ENCODE assay signal across 9 cellular contexts in the genomic region with DNA sequence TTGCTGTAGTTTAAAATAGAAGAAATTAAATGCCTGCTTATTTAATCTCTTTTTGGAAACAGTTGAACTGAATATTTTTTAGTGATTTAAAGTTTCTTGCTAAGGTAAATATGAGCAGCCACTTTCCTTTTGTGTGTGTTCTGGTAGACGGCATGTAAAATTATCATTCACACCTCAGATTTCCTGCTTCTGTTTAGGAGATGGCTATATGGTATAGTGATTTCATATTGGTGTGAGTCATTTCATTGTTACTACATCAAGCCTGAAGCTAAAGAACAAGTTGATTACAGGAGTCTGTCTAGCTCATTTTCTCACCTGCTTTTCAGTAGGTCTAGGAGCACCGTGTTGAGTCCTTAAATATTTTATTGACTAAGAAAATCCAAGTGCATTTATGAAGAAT. TPM values are rescaled to one million over a fixed set of nuclear protein-coding genes. Genes with fewer than 3 reads are reported as not detected.
DNase-seq lines count a peak whose midpoint lies in the region; ATAC-seq, FAIRE-seq and TF ChIP-seq lines count a peak whose summit lies in the region.
"Had no signal": no experiment of that assay in that cellular context is flagged by ENCODE, and none has a peak within 500 bp of the region (broad histone marks: within the 10 kb centered on the region; RNA-seq: fewer than 3 reads in every experiment).

No MANE protein-coding gene starts in this region.

- H3K27me3 Mint-ChIP-seq in osteocyte (ENCODE audit: unreplicated experiment): no peaks in the 10 kb centered on the region

- peaks cover 45% of the 10 kb centered on the region for H3K4me1 Mint-ChIP-seq in osteocyte (ENCODE audit: unreplicated experiment)

- H3K36me3 Mint-ChIP-seq in osteocyte (ENCODE audit: unreplicated experiment): no peaks in the 10 kb centered on the region

- ATAC-seq in GM12878 (peak; percentile 47), HG03565 (IDR thresholded peaks at IDR 0.05; ENCODE audit: unreplicated experiment) (no peak)

- H3K4me3 Mint-ChIP-seq in osteocyte (ENCODE audit: unreplicated experiment): peak overlapping the region; percentile 59

- CTCF ChIA-PET in GM12878 (lab: Yijun Ruan, JAX): interaction anchor here (0.8 to 2.6 kb wide), 5 partner anchors 8 to 82 kb away, joined by 3 to 11 read pairs (median 5); no protein-coding TSS in a partner anchor

- FAIRE-seq in GM12892 (lab: Jason Lieb, UNC) (peak; percentile 76), GM12878 (lab: Jason Lieb, UNC) (peak; percentile 84)

- TSS peak; percentile 17 for BruUV-seq in GM12878 (replicated peaks; lab: Mats Ljungman, UMichigan)

- peaks cover 79% of the 10 kb centered on the region for H3K79me2 ChIP-seq in Karpas-422 (ENCODE audit: low read length)
- peaks cover 79% of the 10 kb centered on the region for H3K79me2 ChIP-seq in GM12878 (ENCODE audit: control insufficient read depth, insufficient read depth, low read length)

- H3K9me3 ChIP-seq in Karpas-422 (ENCODE audit: low read length) (no peaks in the 10 kb centered on the region), GM12878 (replicated peaks; ENCODE audit: control insufficient read depth, insufficient read depth, low read length) (no peaks in the 10 kb centered on the region; the same call in 2 of the 3 replicates)
- H3K9me3 ChIP-seq: sigmoid colon had no signal

- POLR2A ChIA-PET in GM12878 (lab: Charles Lee): interaction anchor here (1.3 to 4.3 kb wide), 4 partner anchors 9 to 79 kb away, joined by 3 to 46 read pairs (median 7); no protein-coding TSS in a partner anchor

- WGBS in GM12878 (ENCODE audit: insufficient coverage, insufficient replicate concordance, low lambda C conversion rate, missing lambda C conversion rate): 3% methylated on average over 2 of the region's 2 CpGs
- WGBS in lower leg skin, 2 donors: 19 to 23% methylated on average over 2 of the region's 2 CpGs

- H3K9ac ChIP-seq in Karpas-422 (ENCODE audit: low read length): peak overlapping the region; percentile 32
- H3K9ac ChIP-seq in GM12878 (ENCODE audit: control insufficient read depth, insufficient read depth, low read length): peak overlapping the region; percentile 25

- H3K36me3 ChIP-seq in Karpas-422 (ENCODE audit: insufficient read depth, low read length): no peaks in the 10 kb centered on the region; the same call in 1 of the 2 replicates
- H3K36me3 ChIP-seq in GM12878 (ENCODE audit: control insufficient read depth in 2 of 2, insufficient read depth in 2 of 2, low read length in 1 of 2): no peaks in the 10 kb centered on the region
- H3K36me3 ChIP-seq: sigmoid colon had no signal

- H3K27me3 ChIP-seq in Karpas-422 (ENCODE audit: low read length) (no peaks in the 10 kb centered on the region), GM12878 (replicated peaks in 1 of 2; ENCODE audit: control insufficient read depth in 2 of 2, insufficient read depth in 2 of 2, low read length in 1 of 2) (no peaks in the 10 kb centered on the region)
- H3K27me3 ChIP-seq: sigmoid colon had no signal

- no peak overlapping the region for H2AFZ ChIP-seq in Karpas-422 (ENCODE audit: low read length)
- H2AFZ ChIP-seq in GM12878 (ENCODE audit: control insufficient read depth, low read depth, low read length): no peak overlapping the region

- TF ChIP-seq CTCF in GM12878 (IDR thresholded peaks at IDR 0.05 in 2 of 3, conservative IDR thresholded peaks at IDR 0.05 in 1 of 3; ENCODE audit: control insufficient read depth in 2 of 3, extremely low read depth in 1 of 3, insufficient read depth in 1 of 3, low read depth in 3 of 3, low read length in 3 of 3) (no peak), osteocyte (IDR thresholded peaks at IDR 0.05) (no peak), lower leg skin (IDR thresholded peaks at IDR 0.05) (no peak)

- in situ Hi-C loops in GM12878 (cut with MboI): no loop called here

- SMC1A ChIA-PET in GM12878 (lab: Charles Lee; ENCODE audit: uncharacterized antibody, unreplicated experiment): interaction anchor here (0.9 to 4.6 kb wide), 10 partner anchors 8 to 111 kb away, joined by 3 to 56 read pairs (median 4); no protein-coding TSS in a partner anchor

- no peak for TF ChIP-seq EP300 in GM12878 (IDR thresholded peaks at IDR 0.05; ENCODE audit: borderline replicate concordance in 1 of 2, control insufficient read depth in 1 of 2, low read depth in 2 of 2, low read length in 2 of 2)

- H3K9me2 ChIP-seq in Karpas-422 (replicated peaks; ENCODE audit: insufficient read depth, low read length): no peaks in the 10 kb centered on the region

- H3K4me2 ChIP-seq in Karpas-422 (ENCODE audit: low read depth, low read length, poor library complexity, severe bottlenecking) (peak overlapping the region; percentile 76), GM12878 (ENCODE audit: control insufficient read depth, insufficient read depth) (peak overlapping the region; percentile 65)

- H3K27ac Mint-ChIP-seq in osteocyte (ENCODE audit: unreplicated experiment): peak overlapping the region; percentile 57

- peak overlapping the region; percentile 41 for H3K4me3 ChIP-seq in Karpas-422 (ENCODE audit: low read length)
- H3K4me3 ChIP-seq in GM12878: peak overlapping the region; percentile 70
- no peak overlapping the region for H3K4me3 ChIP-seq in lower leg skin (ENCODE audit: low read depth, poor library complexity, severe bottlenecking)

- H4K20me1 ChIP-seq in Karpas-422 (ENCODE audit: insufficient read depth, low read depth, low read length) (peaks cover 1% of the 10 kb centered on the region; the same call in 1 of the 2 replicates), GM12878 (ENCODE audit: control insufficient read depth, insufficient read depth) (no peaks in the 10 kb centered on the region)

- H3K27ac ChIP-seq in Karpas-422 (ENCODE audit: low read length) (peak overlapping the region; percentile 57), GM12878 (ENCODE audit: control insufficient read depth, insufficient read depth) (peak overlapping the region; percentile 66)

- no peak for DNase-seq in GM12892 (ENCODE audit: insufficient read length)
- peak; percentile 71 for DNase-seq in Karpas-422
- DNase-seq in GM12878 (ENCODE audit: low read depth, low spot score): peak; percentile 49
- DNase-seq in osteocyte (ENCODE audit: extremely low spot score, unreplicated experiment): no peak
- DNase-seq in COR-L47 (lab: John Stamatoyannopoulos, UW): no peak
- no peak for DNase-seq in lower leg skin (ENCODE audit: low spot score in 2 of 2)
- no peak for DNase-seq in occipital lobe (lab: John Stamatoyannopoulos, UW)
- DNase-seq: sigmoid colon had no signal

- TF ChIP-seq RAD21 in GM12878 (IDR thresholded peaks at IDR 0.05; ENCODE audit: insufficient read depth, low read depth, low read length): no peak

- RAD21 ChIA-PET in GM12878 (lab: Charles Lee; ENCODE audit: unreplicated experiment): interaction anchor here (0.9 to 6.2 kb wide), 9 partner anchors 9 to 80 kb away, joined by 3 to 53 read pairs (median 5); no protein-coding TSS in a partner anchor

- H3K9me3 Mint-ChIP-seq in osteocyte (ENCODE audit: unreplicated experiment): no peaks in the 10 kb centered on the region

- TF ChIP-seq POLR2A in GM12892 (IDR thresholded peaks at IDR 0.05; ENCODE audit: low read depth, low read length) (no peak), GM12878 (IDR thresholded peaks at IDR 0.05; ENCODE audit: low read depth, low read length) (no peak), lower leg skin (IDR thresholded peaks at IDR 0.05) (no peak)

- H3K4me1 ChIP-seq in Karpas-422 (ENCODE audit: low read length) (peaks cover 70% of the 10 kb centered on the region), GM12878 (ENCODE audit: control insufficient read depth, insufficient read depth, low read length) (peaks cover 29% of the 10 kb centered on the region; the same call in 1 of the 2 replicates)

- intact Hi-C loops in GM12878 (cut with micrococcal nuclease; ENCODE audit: unreplicated experiment) (no loop called here), lower leg skin (cut with DNase I; ENCODE audit: low total_unique reads) (no loop called here)

RNA-seq across cellular contexts. Expression of a gene that starts 2.2 kb away (rescaled TPM):
- polyA plus RNA-seq in GM12892 (2012; ENCODE audit: missing spikeins): 32.9 TPM
- total RNA-seq in Karpas-422 (2014; rRNA removed; shearing (Covaris generic); ENCODE audit: low replicate concordance): 107 and 164 TPM in 2 replicates
- 357 and 406 TPM in 2 replicates for total RNA-seq in GM12878 (2013; cell fraction: nucleolus; rRNA removed)
- 39.8 and 44.6 TPM in 2 replicates for total RNA-seq in GM12878 (2014; rRNA removed)
- total RNA-seq in GM12878 (2014; rRNA removed; fragmentation: Illumina TruSeq; extraction: Trizol): 41.5 and 50.4 TPM in 2 replicates
- total RNA-seq in GM12878 (2021): 40.0 and 48.3 TPM in 2 replicates
- polyA plus RNA-seq in GM12878 (2011; ENCODE audit: low read depth): 22.3 TPM
- polyA plus RNA-seq in GM12878 (2011; rRNA removed): 111 and 132 TPM in 2 replicates
- polyA plus RNA-seq in GM12878 (2011; cell fraction: cytosol; rRNA removed): 95.9 and 99.7 TPM in 2 replicates
- 131 and 218 TPM in 2 replicates for polyA plus RNA-seq in GM12878 (2011; cell fraction: nucleus; rRNA removed)
- 25.2 and 25.3 TPM in 2 replicates for polyA plus RNA-seq in GM12878 (2012)
- polyA plus RNA-seq in GM12878 (2014; fragmentation: Illumina TruSeq; extraction: Trizol): 44.9 and 49.5 TPM in 2 replicates
- polyA plus RNA-seq in GM12878 (2014; fragmentation: Nextera tagmentation; extraction: Ambion mirVana): 1 to 10 TPM; 3.9 to 7.3 TPM
- polyA plus RNA-seq in GM12878 (2014; rRNA removed): 133 and 136 TPM in 2 replicates
- 10 to 100 TPM; 26.6 to 26.8 TPM for polyA plus RNA-seq in GM12878 (2016; fragmentation: Nextera tagmentation; extraction: Ambion mirVana)
- polyA minus RNA-seq in GM12878 (2011; rRNA and poly(A)+ RNA removed): 169 and 228 TPM in 2 replicates
- polyA minus RNA-seq in GM12878 (2011; cell fraction: cytosol; rRNA and poly(A)+ RNA removed): 25.3 and 42.1 TPM in 2 replicates
- polyA minus RNA-seq in GM12878 (2011; cell fraction: nucleus; rRNA and poly(A)+ RNA removed): 61.1 and 89.3 TPM in 2 replicates
- total RNA-seq in osteocyte: 70.2 and 73.1 TPM in 2 replicates
- 10 to 100 TPM; 22.5 to 34.3 (median 27.7) TPM for total RNA-seq in lower leg skin
- 71.4 TPM for total RNA-seq in occipital lobe

RNA-seq across cellular contexts. Expression of a gene that starts 43.6 kb away (rescaled TPM):
- polyA plus RNA-seq in GM12892 (2012; ENCODE audit: missing spikeins): 56.0 TPM
- 145 and 204 TPM in 2 replicates for total RNA-seq in Karpas-422 (2014; rRNA removed; shearing (Covaris generic); ENCODE audit: low replicate concordance)
- total RNA-seq in GM12878 (2013; cell fraction: nucleolus; rRNA removed): 25.4 and 27.5 TPM in 2 replicates
- total RNA-seq in GM12878 (2014; rRNA removed): 48.3 and 63.8 TPM in 2 replicates
- 61.5 and 64.6 TPM in 2 replicates for total RNA-seq in GM12878 (2014; rRNA removed; fragmentation: Illumina TruSeq; extraction: Trizol)
- total RNA-seq in GM12878 (2021): 64.6 and 71.3 TPM in 2 replicates
- polyA plus RNA-seq in GM12878 (2011; ENCODE audit: low read depth): 15.6 TPM
- 43.2 and 76.1 TPM in 2 replicates for polyA plus RNA-seq in GM12878 (2011; rRNA removed)
- polyA plus RNA-seq in GM12878 (2011; cell fraction: cytosol; rRNA removed): 10.8 and 19.8 TPM in 2 replicates
- 10.2 and 11.0 TPM in 2 replicates for polyA plus RNA-seq in GM12878 (2011; cell fraction: nucleus; rRNA removed)
- polyA plus RNA-seq in GM12878 (2012): 26.0 and 32.2 TPM in 2 replicates
- polyA plus RNA-seq in GM12878 (2014; fragmentation: Illumina TruSeq; extraction: Trizol): 82.3 and 101 TPM in 2 replicates
- polyA plus RNA-seq in GM12878 (2014; fragmentation: Nextera tagmentation; extraction: Ambion mirVana): 10 to 100 TPM; 25.5 to 35.5 TPM
- 54.2 and 65.6 TPM in 2 replicates for polyA plus RNA-seq in GM12878 (2014; rRNA removed)
- polyA plus RNA-seq in GM12878 (2016; fragmentation: Nextera tagmentation; extraction: Ambion mirVana): 100 to 1,000 TPM in 1 of 2 experiments, 10 to 100 TPM in 1; 98.9 to 101 TPM
- polyA minus RNA-seq in GM12878 (2011; rRNA and poly(A)+ RNA removed): 22.0 and 35.8 TPM in 2 replicates
- polyA minus RNA-seq in GM12878 (2011; cell fraction: cytosol; rRNA and poly(A)+ RNA removed): 15.8 and 20.3 TPM in 2 replicates
- polyA minus RNA-seq in GM12878 (2011; cell fraction: nucleus; rRNA and poly(A)+ RNA removed): 4.0 and 7.4 TPM in 2 replicates
- 67.2 and 84.3 TPM in 2 replicates for total RNA-seq in osteocyte
- total RNA-seq in lower leg skin: 10 to 100 TPM; 44.6 to 65.1 (median 54.3) TPM
- 67.4 TPM for total RNA-seq in occipital lobe

RNA-seq across cellular contexts. Expression of a gene that starts 56.5 kb away (rescaled TPM):
- 22.6 TPM for polyA plus RNA-seq in GM12892 (2012; ENCODE audit: missing spikeins)
- 87.0 and 128 TPM in 2 replicates for total RNA-seq in Karpas-422 (2014; rRNA removed; shearing (Covaris generic); ENCODE audit: low replicate concordance)
- total RNA-seq in GM12878 (2013; cell fraction: nucleolus; rRNA removed): 111 and 115 TPM in 2 replicates
- total RNA-seq in GM12878 (2014; rRNA removed): 39.0 and 43.9 TPM in 2 replicates
- 27.1 and 28.1 TPM in 2 replicates for total RNA-seq in GM12878 (2014; rRNA removed; fragmentation: Illumina TruSeq; extraction: Trizol)
- total RNA-seq in GM12878 (2021): 74.8 and 79.9 TPM in 2 replicates
- polyA plus RNA-seq in GM12878 (2011; ENCODE audit: low read depth): 31.9 TPM
- 15.6 and 24.0 TPM in 2 replicates for polyA plus RNA-seq in GM12878 (2011; rRNA removed)
- 25.5 and 30.7 TPM in 2 replicates for polyA plus RNA-seq in GM12878 (2011; cell fraction: cytosol; rRNA removed)
- polyA plus RNA-seq in GM12878 (2011; cell fraction: nucleus; rRNA removed): 58.0 and 65.4 TPM in 2 replicates
- 32.0 and 41.2 TPM in 2 replicates for polyA plus RNA-seq in GM12878 (2012)
- polyA plus RNA-seq in GM12878 (2014; fragmentation: Illumina TruSeq; extraction: Trizol): 36.9 and 37.1 TPM in 2 replicates
- polyA plus RNA-seq in GM12878 (2014; fragmentation: Nextera tagmentation; extraction: Ambion mirVana): 10 to 100 TPM; 15.5 to 25.5 TPM
- polyA plus RNA-seq in GM12878 (2014; rRNA removed): 55.8 and 61.4 TPM in 2 replicates
- polyA plus RNA-seq in GM12878 (2016; fragmentation: Nextera tagmentation; extraction: Ambion mirVana): 10 to 100 TPM; 51.1 to 52.5 TPM
- 44.8 and 57.2 TPM in 2 replicates for polyA minus RNA-seq in GM12878 (2011; rRNA and poly(A)+ RNA removed)
- 17.2 and 25.2 TPM in 2 replicates for polyA minus RNA-seq in GM12878 (2011; cell fraction: cytosol; rRNA and poly(A)+ RNA removed)
- 34.0 and 51.4 TPM in 2 replicates for polyA minus RNA-seq in GM12878 (2011; cell fraction: nucleus; rRNA and poly(A)+ RNA removed)
- 30.3 and 30.7 TPM in 2 replicates for total RNA-seq in osteocyte
- total RNA-seq in lower leg skin: 10 to 100 TPM; 29.1 to 50.2 (median 40.7) TPM
- total RNA-seq in occipital lobe: 29.3 TPM

Comparison
In these comparisons a context has a peak if more than half of its experiments do, and no peak if none do; other contexts are left out.
1. DNase-seq: peak in Karpas-422 (single experiment) and GM12878 (single experiment); none in GM12892 (single experiment), osteocyte (single experiment), COR-L47 (single experiment), lower leg skin (0 of 2) and occipital lobe (single experiment).